Comparison of ENCODE assay signal across 12 cellular contexts in the genomic region with DNA sequence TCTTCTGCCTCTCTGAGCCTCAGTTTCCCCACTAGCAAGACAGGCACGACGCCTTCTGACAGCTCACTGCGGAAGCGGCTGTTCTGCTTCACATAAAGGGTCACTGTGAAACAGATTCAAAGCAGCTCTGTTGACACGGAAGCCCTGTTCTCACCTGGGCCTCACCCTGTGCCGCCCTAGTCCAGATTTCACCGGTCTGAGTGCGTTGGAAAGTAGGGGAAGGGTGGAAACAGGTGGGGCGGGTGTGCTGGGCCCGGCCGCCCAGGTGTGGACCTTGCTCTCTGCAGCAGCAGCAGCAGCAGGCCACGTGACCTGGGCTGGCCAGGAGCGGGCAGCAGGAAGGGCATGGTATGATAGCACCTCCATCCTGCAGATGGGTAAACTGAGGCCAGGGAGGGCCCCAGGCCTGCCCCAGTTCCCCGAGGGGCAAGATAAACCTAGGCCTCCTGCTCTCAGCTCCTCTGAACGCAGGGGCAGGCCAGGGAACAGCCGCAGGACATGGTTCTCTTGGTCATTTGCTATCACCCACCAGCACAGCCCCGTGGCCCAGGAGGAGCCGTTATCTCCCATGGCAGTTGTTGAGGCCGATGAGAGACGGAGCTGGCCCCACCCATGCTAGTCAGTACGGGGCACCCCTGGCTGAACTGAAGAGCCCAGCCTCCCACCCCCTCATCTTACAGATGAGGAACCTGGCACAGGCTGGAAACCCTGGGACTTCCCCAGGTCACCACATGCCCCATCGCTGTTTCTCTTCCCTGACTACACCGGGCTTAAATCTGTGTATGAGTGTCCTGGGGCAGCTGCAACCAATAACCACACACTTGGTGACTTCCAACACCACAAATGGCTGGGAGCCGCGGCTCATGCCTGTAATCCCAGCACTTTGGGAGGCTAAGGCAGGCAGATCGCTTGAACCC. TPM values are rescaled to one million over a fixed set of nuclear protein-coding genes. Genes with fewer than 3 reads are reported as not detected.
DNase-seq lines count a peak whose midpoint lies in the region; ATAC-seq and TF ChIP-seq lines count a peak whose summit lies in the region.
"Had no signal": no experiment of that assay in that cellular context is flagged by ENCODE, and none has a peak within 500 bp of the region (broad histone marks: within the 10 kb centered on the region; RNA-seq: fewer than 3 reads in every experiment).

No MANE protein-coding gene starts in this region.

- CTCF ChIA-PET in Calu3 (lab: Charles Lee), result interaction anchor here (0.8 to 1.5 kb wide), 2 partner anchors 8 to 64 kb away, joined by 3 to 4 read pairs; no protein-coding TSS in a partner anchor

- no peaks in the 10 kb centered on the region for H3K9me3 Mint-ChIP-seq in Calu3 (ENCODE audit: low read depth, unreplicated experiment)
- H3K9me3 Mint-ChIP-seq in natural killer cell treated with Interleukin-12 subunit alpha and Interleukin-12 subunit beta and Interleukin-15 and Interleukin-18, amount 100 ng/mL, for 72 hours, result no peaks in the 10 kb centered on the region

- peak overlapping the region; percentile 94 to 97 for H3K9ac ChIP-seq in colonic mucosa (ENCODE audit: low read depth in 2 of 2, low read length in 2 of 2)

- H3K4me1 Mint-ChIP-seq in Calu3 (ENCODE audit: low read depth, unreplicated experiment), result peaks cover 16% of the 10 kb centered on the region
- H3K4me1 Mint-ChIP-seq in natural killer cell treated with Interleukin-12 subunit alpha and Interleukin-12 subunit beta and Interleukin-15 and Interleukin-18, amount 100 ng/mL, for 72 hours (ENCODE audit: low read depth in 2 of 2), result peaks cover 6 to 8% of the 10 kb centered on the region in 2 donors

- H3K4me1 ChIP-seq in colonic mucosa, result peaks cover 20% of the 10 kb centered on the region

- H3K4me3 ChIP-seq in colonic mucosa, result peak overlapping the region; percentile 32

- no peaks in the 10 kb centered on the region for H3K27me3 ChIP-seq in colonic mucosa

- H3K4me3 Mint-ChIP-seq in Calu3 (ENCODE audit: low read depth, unreplicated experiment), result peak overlapping the region; percentile 34
- H3K4me3 Mint-ChIP-seq in natural killer cell treated with Interleukin-12 subunit alpha and Interleukin-12 subunit beta and Interleukin-15 and Interleukin-18, amount 100 ng/mL, for 72 hours, result no peak overlapping the region

- H3K27ac Mint-ChIP-seq in Calu3 (ENCODE audit: unreplicated experiment), result peak overlapping the region; percentile 75
- peak overlapping the region in 1 of 2 donors; percentile 17 for H3K27ac Mint-ChIP-seq in natural killer cell treated with Interleukin-12 subunit alpha and Interleukin-12 subunit beta and Interleukin-15 and Interleukin-18, amount 100 ng/mL, for 72 hours

- H3K27ac ChIP-seq in colonic mucosa, result peak overlapping the region; percentile 94

- intact Hi-C loops in Calu3 (cut with micrococcal nuclease; ENCODE audit: unreplicated experiment), result no loop called here
- intact Hi-C loops in colonic mucosa (cut with DNase I), result loop anchor here (5.0 kb wide), 2 partner anchors 68 to 163 kb away; no protein-coding TSS in a partner anchor

- H3K36me3 Mint-ChIP-seq in Calu3 (ENCODE audit: insufficient read depth, unreplicated experiment), result peaks cover 64% of the 10 kb centered on the region
- H3K36me3 Mint-ChIP-seq in natural killer cell treated with Interleukin-12 subunit alpha and Interleukin-12 subunit beta and Interleukin-15 and Interleukin-18, amount 100 ng/mL, for 72 hours, result no peaks in the 10 kb centered on the region

- no peaks in the 10 kb centered on the region for H3K36me3 ChIP-seq in colonic mucosa

- no peaks in the 10 kb centered on the region for H3K9me3 ChIP-seq in colonic mucosa

- ATAC-seq in HG02885 (IDR thresholded peaks at IDR 0.05; ENCODE audit: poor library complexity, unreplicated experiment), result peak; percentile 58
- no peak for ATAC-seq in natural killer cell treated with Interleukin-12 subunit alpha and Interleukin-12 subunit beta and Interleukin-15 and Interleukin-18, amount 100 ng/mL, for 72 hours
- no peak for ATAC-seq in GM21423 (IDR thresholded peaks at IDR 0.05; ENCODE audit: unreplicated experiment)
- no peak for ATAC-seq in GM21390 (IDR thresholded peaks at IDR 0.05; ENCODE audit: unreplicated experiment)

- no peaks in the 10 kb centered on the region for H3K27me3 Mint-ChIP-seq in Calu3 (ENCODE audit: unreplicated experiment)
- no peaks in the 10 kb centered on the region for H3K27me3 Mint-ChIP-seq in natural killer cell treated with Interleukin-12 subunit alpha and Interleukin-12 subunit beta and Interleukin-15 and Interleukin-18, amount 100 ng/mL, for 72 hours

- BruUV-seq in Calu3 (replicated peaks; lab: Mats Ljungman, UMichigan), result no TSS peak

- DNase-seq in Calu3 (peak; percentile 82), colonic mucosa (peak; percentile 95), NCI-H2196 (lab: John Stamatoyannopoulos, UW; ENCODE audit: unreplicated experiment) (no peak), activated gamma-delta T cell (lab: John Stamatoyannopoulos, UW) (no peak)
- peak; percentile 46 for DNase-seq in natural killer cell treated with Interleukin-12 subunit alpha and Interleukin-12 subunit beta and Interleukin-15 and Interleukin-18, amount 100 ng/mL, for 72 hours (ENCODE audit: low spot score)
- DNase-seq: activated CD8-positive, alpha-beta memory T cell treated with anti-CD3 and anti-CD28 coated beads, Interleukin-2, amount 50 U/mL, for 4 hours; central memory CD4-positive, alpha-beta T cell; occipital lobe had no signal

- TF ChIP-seq CTCF in Calu3 (IDR thresholded peaks at IDR 0.05; ENCODE audit: unreplicated experiment), result no peak
- no peak for TF ChIP-seq CTCF in colonic mucosa (IDR thresholded peaks at IDR 0.05)

RNA-seq across cellular contexts. Expression of a gene that starts 12.1 kb away (rescaled TPM):
- total RNA-seq in Calu3 (2022), result 121 and 137 TPM in 2 replicates
- 100 to 1,000 TPM in 1 of 2 donors, 10 to 100 TPM in 1; 93.7 to 142 TPM for total RNA-seq in colonic mucosa
- 100 to 1,000 TPM in 1 of 2 donors, 10 to 100 TPM in 1; 56.8 to 110 TPM for total RNA-seq in natural killer cell treated with Interleukin-12 subunit alpha and Interleukin-12 subunit beta and Interleukin-15 and Interleukin-18, amount 100 ng/mL, for 72 hours

RNA-seq across cellular contexts. Expression of a gene that starts 33.8 kb away (rescaled TPM):
- total RNA-seq in Calu3 (2022) (2,733 and 4,208 TPM in 2 replicates), colonic mucosa (100 to 1,000 TPM; 162 to 374 TPM)
- not detected for total RNA-seq in natural killer cell treated with Interleukin-12 subunit alpha and Interleukin-12 subunit beta and Interleukin-15 and Interleukin-18, amount 100 ng/mL, for 72 hours
- total RNA-seq: glomerular endothelial cell, occipital lobe had no signal

RNA-seq across cellular contexts. Expression of a gene that starts 44.6 kb away (rescaled TPM):
- total RNA-seq in Calu3 (2022), result 77.6 and 82.3 TPM in 2 replicates
- total RNA-seq in colonic mucosa, result 10 to 100 TPM; 47.5 to 53.0 TPM
- total RNA-seq in natural killer cell treated with Interleukin-12 subunit alpha and Interleukin-12 subunit beta and Interleukin-15 and Interleukin-18, amount 100 ng/mL, for 72 hours, result 10 to 100 TPM; 58.1 to 60.4 TPM

RNA-seq across cellular contexts. Expression of a gene that starts 47.4 kb away (rescaled TPM):
- 19.5 and 22.1 TPM in 2 replicates for total RNA-seq in Calu3 (2022)
- total RNA-seq in colonic mucosa, result 10 to 100 TPM; 12.3 to 19.7 TPM
- total RNA-seq in natural killer cell treated with Interleukin-12 subunit alpha and Interleukin-12 subunit beta and Interleukin-15 and Interleukin-18, amount 100 ng/mL, for 72 hours, result 10 to 100 TPM; 15.0 to 23.2 TPM

RNA-seq across cellular contexts. Expression of a gene that starts 48.3 kb away (rescaled TPM):
- 6.7 and 9.0 TPM in 2 replicates for total RNA-seq in Calu3 (2022)
- total RNA-seq in colonic mucosa, result 10 to 100 TPM; 10.8 to 11.6 TPM
- total RNA-seq in natural killer cell treated with Interleukin-12 subunit alpha and Interleukin-12 subunit beta and Interleukin-15 and Interleukin-18, amount 100 ng/mL, for 72 hours, result 10 to 100 TPM; 15.7 to 16.4 TPM

Comparison
In these comparisons a context has a peak if more than half of its experiments do, and no peak if none do; other contexts are left out.
1. DNase-seq: peak in Calu3 (single experiment), colonic mucosa (single experiment) and natural killer cell treated with Interleukin-12 subunit alpha and Interleukin-12 subunit beta and Interleukin-15 and Interleukin-18, amount 100 ng/mL, for 72 hours (single experiment); none in NCI-H2196 (single experiment) and activated gamma-delta T cell (single experiment).
2. RNA of a gene that starts 33.8 kb away (total RNA-seq): 2,733 to 4,208 TPM in Calu3 and 162 to 374 TPM in colonic mucosa; not detected in natural killer cell treated with Interleukin-12 subunit alpha and Interleukin-12 subunit beta and Interleukin-15 and Interleukin-18, amount 100 ng/mL, for 72 hours; every median in the first group is over 100 times any median in the second.